ENCODE assay signal across 19 cellular contexts in the genomic region with DNA sequence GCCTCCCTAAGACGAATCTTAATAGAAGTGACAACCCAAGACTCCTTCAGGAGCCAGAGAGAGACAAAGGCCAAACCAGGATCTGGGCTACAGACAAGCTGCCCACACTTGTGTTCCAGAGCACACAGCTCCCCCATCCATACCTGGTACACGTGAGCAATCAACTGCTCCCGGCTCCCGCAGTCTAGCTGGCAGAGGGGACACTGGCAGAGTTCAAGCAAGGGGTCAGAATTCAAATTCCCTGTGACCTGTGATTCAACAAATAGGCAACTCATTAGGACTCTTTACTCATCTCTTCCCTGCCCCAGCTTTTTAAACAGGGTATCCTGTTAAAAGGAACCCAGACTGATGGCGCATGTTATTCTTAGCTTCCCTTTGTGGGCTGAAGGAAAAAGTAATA. TPM values are rescaled to one million over a fixed set of nuclear protein-coding genes. Genes with fewer than 3 reads are reported as not detected.
DNase-seq lines count a peak whose midpoint lies in the region; ATAC-seq lines count a peak whose summit lies in the region.
"Had no signal": no experiment of that assay in that cellular context is flagged by ENCODE, and none has a peak within 500 bp of the region (broad histone marks: within the 10 kb centered on the region; RNA-seq: fewer than 3 reads in every experiment).

No MANE protein-coding gene starts in this region.

- H3K79me1 ChIP-seq in trophoblast cell (ENCODE audit: low read length): no peaks in the 10 kb centered on the region

- H2BK12ac ChIP-seq in trophoblast cell (ENCODE audit: low read length): no peak overlapping the region

- no peak overlapping the region for H2BK120ac ChIP-seq in trophoblast cell (ENCODE audit: insufficient read depth, low read length, poor library complexity)

- H2BK5ac ChIP-seq in trophoblast cell (ENCODE audit: low read depth, low read length, poor library complexity): no peak overlapping the region

- H4K12ac ChIP-seq in trophoblast cell (ENCODE audit: low read depth, low read length): no peak overlapping the region

- H3K27me3 ChIP-seq in trophoblast cell (ENCODE audit: insufficient read depth, low read length): no peaks in the 10 kb centered on the region
- H3K27me3 ChIP-seq: BLaER1 treated with 17β-estradiol and CSF1 and Interleukin-3, amounts not matched to agents 10 nM and 100 nM had no signal

- no peaks in the 10 kb centered on the region for H3K4me1 ChIP-seq in trophoblast cell (ENCODE audit: control insufficient read depth in 1 of 2, insufficient read depth in 2 of 2, low read length in 2 of 2)
- H3K4me1 ChIP-seq: BLaER1 treated with 17β-estradiol and CSF1 and Interleukin-3, amounts not matched to agents 10 nM and 100 nM had no signal

- H3K4me3 Mint-ChIP-seq in activated T-cell treated with anti-CD3 and anti-CD28 coated beads, Interleukin-2, amount 50 U/mL, for 24 hours: no peak overlapping the region
- H3K4me3 Mint-ChIP-seq in activated T-cell treated with anti-CD3 and anti-CD28 coated beads, Interleukin-2, amount 50 U/mL, for 4 hours: no peak overlapping the region
- no peak overlapping the region for H3K4me3 Mint-ChIP-seq in stimulated activated naive CD8-positive, alpha-beta T cell treated with anti-CD3 and anti-CD28 coated beads, Interleukin-15, Interleukin-2, amounts not matched to agents 100 ng/mL and 50 ng/mL, for 24 hours
- no peak overlapping the region for H3K4me3 Mint-ChIP-seq in stimulated activated naive CD8-positive, alpha-beta T cell treated with anti-CD3 and anti-CD28 coated beads, Interleukin-15, amount 100 ng/mL, for 72 hours
- H3K4me3 Mint-ChIP-seq: B cell; CD4-positive, alpha-beta T cell; CD8-positive, alpha-beta T cell had no signal

- peaks cover 20% of the 10 kb centered on the region for H3K4me1 Mint-ChIP-seq in activated T-cell treated with anti-CD3 and anti-CD28 coated beads, Interleukin-2, amount 50 U/mL, for 24 hours (ENCODE audit: low read depth)
- peaks cover 6% of the 10 kb centered on the region for H3K4me1 Mint-ChIP-seq in activated T-cell treated with anti-CD3 and anti-CD28 coated beads, Interleukin-2, amount 50 U/mL, for 4 hours (ENCODE audit: low read depth)
- peaks cover 19% of the 10 kb centered on the region for H3K4me1 Mint-ChIP-seq in stimulated activated naive CD8-positive, alpha-beta T cell treated with anti-CD3 and anti-CD28 coated beads, Interleukin-15, Interleukin-2, amounts not matched to agents 100 ng/mL and 50 ng/mL, for 24 hours (ENCODE audit: low read depth)
- peaks cover 5% of the 10 kb centered on the region for H3K4me1 Mint-ChIP-seq in stimulated activated naive CD8-positive, alpha-beta T cell treated with anti-CD3 and anti-CD28 coated beads, Interleukin-15, amount 100 ng/mL, for 72 hours
- H3K4me1 Mint-ChIP-seq: B cell had no signal

- no peak overlapping the region for H4K8ac ChIP-seq in trophoblast cell (ENCODE audit: low read depth, low read length)

- no peak overlapping the region for H4K91ac ChIP-seq in trophoblast cell (ENCODE audit: low read depth, low read length)

- no peak overlapping the region for H3K4me2 ChIP-seq in trophoblast cell (ENCODE audit: low read length)
- H3K4me2 ChIP-seq: A549; BLaER1 treated with 17β-estradiol and CSF1 and Interleukin-3, amounts not matched to agents 10 nM and 100 nM had no signal

- intact Hi-C loops in sciatic nerve (cut with DNase I): no loop called here

- no peak for ATAC-seq in activated T-cell treated with anti-CD3 and anti-CD28 coated beads, Interleukin-2, amount 50 U/mL, for 4 hours
- no peak for ATAC-seq in stimulated activated naive CD8-positive, alpha-beta T cell treated with anti-CD3 and anti-CD28 coated beads, Interleukin-15, amount 100 ng/mL, for 72 hours
- no peak for ATAC-seq in sciatic nerve
- ATAC-seq in HG02588 (IDR thresholded peaks at IDR 0.05; ENCODE audit: unreplicated experiment): no peak
- ATAC-seq: A549; CD8-positive, alpha-beta T cell had no signal

- no peak for DNase-seq in activated T-cell treated with anti-CD3 and anti-CD28 coated beads, Interleukin-2, amount 50 U/mL, for 24 hours
- DNase-seq in activated T-cell treated with anti-CD3 and anti-CD28 coated beads, Interleukin-2, amount 50 U/mL, for 4 hours: no peak
- DNase-seq in stimulated activated naive CD8-positive, alpha-beta T cell treated with anti-CD3 and anti-CD28 coated beads, Interleukin-15, amount 100 ng/mL, for 72 hours: no peak
- DNase-seq in trophoblast cell (no peak), sciatic nerve (ENCODE audit: low spot score) (no peak)
- DNase-seq: AML-193; Caco-2; Calu3; CD4-positive, alpha-beta T cell; CD8-positive, alpha-beta T cell; DMS79 treated with DMSO at 0.1 percent for 48 hours; GF-D8 had no signal

- H3K79me2 ChIP-seq in trophoblast cell (ENCODE audit: control insufficient read depth, insufficient read depth, low read length, poor library complexity): no peaks in the 10 kb centered on the region

- no CpG with 5 or more reads among the region's 5 CpGs for WGBS in trophoblast cell (ENCODE audit: extremely low coverage, insufficient coverage, insufficient read length)

- no peaks in the 10 kb centered on the region for H3K9me3 Mint-ChIP-seq in activated T-cell treated with anti-CD3 and anti-CD28 coated beads, Interleukin-2, amount 50 U/mL, for 24 hours
- no peaks in the 10 kb centered on the region for H3K9me3 Mint-ChIP-seq in activated T-cell treated with anti-CD3 and anti-CD28 coated beads, Interleukin-2, amount 50 U/mL, for 4 hours
- H3K9me3 Mint-ChIP-seq in stimulated activated naive CD8-positive, alpha-beta T cell treated with anti-CD3 and anti-CD28 coated beads, Interleukin-15, Interleukin-2, amounts not matched to agents 100 ng/mL and 50 ng/mL, for 24 hours: no peaks in the 10 kb centered on the region
- H3K9me3 Mint-ChIP-seq in stimulated activated naive CD8-positive, alpha-beta T cell treated with anti-CD3 and anti-CD28 coated beads, Interleukin-15, amount 100 ng/mL, for 72 hours: no peaks in the 10 kb centered on the region
- H3K9me3 Mint-ChIP-seq: CD4-positive, alpha-beta T cell; CD8-positive, alpha-beta T cell had no signal

- peak overlapping the region; percentile 41 for H3K9ac ChIP-seq in trophoblast cell (ENCODE audit: low read length)
- H3K9ac ChIP-seq: BLaER1 treated with 17β-estradiol and CSF1 and Interleukin-3, amounts not matched to agents 10 nM and 100 nM had no signal

- no peaks in the 10 kb centered on the region for H3K9me3 ChIP-seq in trophoblast cell (ENCODE audit: insufficient read depth, low read depth, low read length)
- H3K9me3 ChIP-seq: A549; BLaER1 treated with 17β-estradiol and CSF1 and Interleukin-3, amounts not matched to agents 10 nM and 100 nM; Caco-2 had no signal

- peaks cover 50% of the 10 kb centered on the region for H3K36me3 Mint-ChIP-seq in activated T-cell treated with anti-CD3 and anti-CD28 coated beads, Interleukin-2, amount 50 U/mL, for 24 hours (ENCODE audit: low read depth)
- H3K36me3 Mint-ChIP-seq in activated T-cell treated with anti-CD3 and anti-CD28 coated beads, Interleukin-2, amount 50 U/mL, for 4 hours (ENCODE audit: insufficient read depth): peaks cover 19% of the 10 kb centered on the region
- peaks cover 20% of the 10 kb centered on the region for H3K36me3 Mint-ChIP-seq in stimulated activated naive CD8-positive, alpha-beta T cell treated with anti-CD3 and anti-CD28 coated beads, Interleukin-15, Interleukin-2, amounts not matched to agents 100 ng/mL and 50 ng/mL, for 24 hours (ENCODE audit: low read depth)

- H3K27ac Mint-ChIP-seq in activated T-cell treated with anti-CD3 and anti-CD28 coated beads, Interleukin-2, amount 50 U/mL, for 24 hours: peak overlapping the region; percentile 88
- H3K27ac Mint-ChIP-seq in stimulated activated naive CD8-positive, alpha-beta T cell treated with anti-CD3 and anti-CD28 coated beads, Interleukin-15, Interleukin-2, amounts not matched to agents 100 ng/mL and 50 ng/mL, for 24 hours: peak overlapping the region; percentile 47
- no peak overlapping the region for H3K27ac Mint-ChIP-seq in stimulated activated naive CD8-positive, alpha-beta T cell treated with anti-CD3 and anti-CD28 coated beads, Interleukin-15, amount 100 ng/mL, for 72 hours
- H3K27ac Mint-ChIP-seq: B cell; CD4-positive, alpha-beta T cell; CD8-positive, alpha-beta T cell had no signal

- H3K23ac ChIP-seq in trophoblast cell (ENCODE audit: low read length): no peak overlapping the region

- no peak overlapping the region for H3K4ac ChIP-seq in trophoblast cell (ENCODE audit: low read depth, low read length)

- H3K27me3 Mint-ChIP-seq in activated T-cell treated with anti-CD3 and anti-CD28 coated beads, Interleukin-2, amount 50 U/mL, for 24 hours: no peaks in the 10 kb centered on the region
- H3K27me3 Mint-ChIP-seq in activated T-cell treated with anti-CD3 and anti-CD28 coated beads, Interleukin-2, amount 50 U/mL, for 4 hours (ENCODE audit: low read depth): no peaks in the 10 kb centered on the region
- H3K27me3 Mint-ChIP-seq in stimulated activated naive CD8-positive, alpha-beta T cell treated with anti-CD3 and anti-CD28 coated beads, Interleukin-15, Interleukin-2, amounts not matched to agents 100 ng/mL and 50 ng/mL, for 24 hours: no peaks in the 10 kb centered on the region
- no peaks in the 10 kb centered on the region for H3K27me3 Mint-ChIP-seq in stimulated activated naive CD8-positive, alpha-beta T cell treated with anti-CD3 and anti-CD28 coated beads, Interleukin-15, amount 100 ng/mL, for 72 hours
- H3K27me3 Mint-ChIP-seq: B cell; CD4-positive, alpha-beta T cell had no signal

- H2AK5ac ChIP-seq in trophoblast cell (ENCODE audit: low read length): no peak overlapping the region

- peaks cover 34 to 55% of the 10 kb centered on the region in 2 experiments for H3K36me3 ChIP-seq in trophoblast cell (ENCODE audit: control insufficient read depth in 1 of 2, insufficient read depth in 2 of 2, low read length in 2 of 2)

- H3K14ac ChIP-seq in trophoblast cell (ENCODE audit: low read length): no peak overlapping the region

- no peak overlapping the region for H3K18ac ChIP-seq in trophoblast cell (ENCODE audit: low read length)

- no peak overlapping the region for H2AFZ ChIP-seq in trophoblast cell (ENCODE audit: insufficient read depth, low read length, poor library complexity)

- no peak overlapping the region for H3K27ac ChIP-seq in trophoblast cell (ENCODE audit: low read depth, low read length)
- H3K27ac ChIP-seq: 22Rv1; A549; BLaER1 treated with 17β-estradiol and CSF1 and Interleukin-3, amounts not matched to agents 10 nM and 100 nM; C4-2B had no signal

- no peak overlapping the region for H3K4me3 ChIP-seq in trophoblast cell (ENCODE audit: low read depth, low read length)
- H3K4me3 ChIP-seq: A549; BLaER1 treated with 17β-estradiol and CSF1 and Interleukin-3, amounts not matched to agents 10 nM and 100 nM had no signal

RNA-seq across cellular contexts. Expression of gene ATXN1L, which starts 18.2 kb away (rescaled TPM):
- total RNA-seq in activated T-cell treated with anti-CD3 and anti-CD28 coated beads, Interleukin-2, amount 50 U/mL, for 4 hours: 10 to 100 TPM; 15.3 to 17.3 (median 15.5) TPM
- 12.1 and 12.2 TPM in 2 replicates for polyA plus RNA-seq in trophoblast cell (2013)
- total RNA-seq in sciatic nerve: 34.4 TPM

RNA-seq across cellular contexts. Expression of gene ZNF821, which starts 20.0 kb away (rescaled TPM):
- 1 to 10 TPM; 3.4 to 6.5 (median 4.1) TPM for total RNA-seq in activated T-cell treated with anti-CD3 and anti-CD28 coated beads, Interleukin-2, amount 50 U/mL, for 4 hours
- 5.6 and 5.8 TPM in 2 replicates for polyA plus RNA-seq in trophoblast cell (2013)
- 6.7 TPM for total RNA-seq in sciatic nerve

RNA-seq across cellular contexts. Expression of gene IST1, which starts 31.3 kb away (rescaled TPM):
- total RNA-seq in activated T-cell treated with anti-CD3 and anti-CD28 coated beads, Interleukin-2, amount 50 U/mL, for 4 hours: 100 to 1,000 TPM; 149 to 176 (median 158) TPM
- polyA plus RNA-seq in trophoblast cell (2013): 130 and 131 TPM in 2 replicates
- total RNA-seq in sciatic nerve: 189 TPM

RNA-seq across cellular contexts. Expression of gene AP1G1, which starts 55.4 kb away (rescaled TPM):
- 10 to 100 TPM; 88.5 to 98.7 (median 90.1) TPM for total RNA-seq in activated T-cell treated with anti-CD3 and anti-CD28 coated beads, Interleukin-2, amount 50 U/mL, for 4 hours
- 65.1 and 66.3 TPM in 2 replicates for polyA plus RNA-seq in trophoblast cell (2013)
- total RNA-seq in sciatic nerve: 92.1 TPM

Comparison
In these comparisons a context has a peak if more than half of its experiments do, and no peak if none do; other contexts are left out.
1. H3K27ac Mint-ChIP-seq: peak in activated T-cell treated with anti-CD3 and anti-CD28 coated beads, Interleukin-2, amount 50 U/mL, for 24 hours (single experiment) and stimulated activated naive CD8-positive, alpha-beta T cell treated with anti-CD3 and anti-CD28 coated beads, Interleukin-15, Interleukin-2, amounts not matched to agents 100 ng/mL and 50 ng/mL, for 24 hours (single experiment); none in stimulated activated naive CD8-positive, alpha-beta T cell treated with anti-CD3 and anti-CD28 coated beads, Interleukin-15, amount 100 ng/mL, for 72 hours (0 of 2).